In genomic region chr12:6230321-6231110, GRCh38 we compare ENCODE assay signal across 1 cellular context.
A peak's percentile ranks its signal among the peaks of the same experiment; 100 is the strongest.
TF ChIP-seq lines count a peak whose summit lies in the region.

No MANE protein-coding gene starts in this region.

TF ChIP-seq in HepG2, 621 proteins besides CTCF, POLR2A, EP300 and RAD21 (continued from another document and continues in another):
- TF ChIP-seq, protein P1, sequence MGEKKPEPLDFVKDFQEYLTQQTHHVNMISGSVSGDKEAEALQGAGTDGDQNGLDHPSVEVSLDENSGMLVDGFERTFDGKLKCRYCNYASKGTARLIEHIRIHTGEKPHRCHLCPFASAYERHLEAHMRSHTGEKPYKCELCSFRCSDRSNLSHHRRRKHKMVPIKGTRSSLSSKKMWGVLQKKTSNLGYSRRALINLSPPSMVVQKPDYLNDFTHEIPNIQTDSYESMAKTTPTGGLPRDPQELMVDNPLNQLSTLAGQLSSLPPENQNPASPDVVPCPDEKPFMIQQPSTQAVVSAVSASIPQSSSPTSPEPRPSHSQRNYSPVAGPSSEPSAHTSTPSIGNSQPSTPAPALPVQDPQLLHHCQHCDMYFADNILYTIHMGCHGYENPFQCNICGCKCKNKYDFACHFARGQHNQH (CRISPR knock-in tag; IDR thresholded peaks at IDR 0.05), result peak; percentile 70; the same call in 1 of the 2 replicates
- no peak for TF ChIP-seq JARID2 (CRISPR knock-in tag; IDR thresholded peaks at IDR 0.05; ENCODE audit: insufficient replicate concordance)
- no peak for TF ChIP-seq FIP1L1 (IDR thresholded peaks at IDR 0.05; ENCODE audit: borderline replicate concordance, insufficient read depth, low read depth, low read length)
- peak; percentile 68 for TF ChIP-seq ZMYM3 (CRISPR knock-in tag; IDR thresholded peaks at IDR 0.05)
- TF ChIP-seq, protein P2, sequence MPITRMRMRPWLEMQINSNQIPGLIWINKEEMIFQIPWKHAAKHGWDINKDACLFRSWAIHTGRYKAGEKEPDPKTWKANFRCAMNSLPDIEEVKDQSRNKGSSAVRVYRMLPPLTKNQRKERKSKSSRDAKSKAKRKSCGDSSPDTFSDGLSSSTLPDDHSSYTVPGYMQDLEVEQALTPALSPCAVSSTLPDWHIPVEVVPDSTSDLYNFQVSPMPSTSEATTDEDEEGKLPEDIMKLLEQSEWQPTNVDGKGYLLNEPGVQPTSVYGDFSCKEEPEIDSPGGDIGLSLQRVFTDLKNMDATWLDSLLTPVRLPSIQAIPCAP (CRISPR knock-in tag; IDR thresholded peaks at IDR 0.05; ENCODE audit: low read depth), result no peak
- TF ChIP-seq ZNF251 (CRISPR knock-in tag; IDR thresholded peaks at IDR 0.05), result no peak
- no peak; the same call in 1 of the 2 replicates for TF ChIP-seq ZBTB10 (CRISPR knock-in tag; IDR thresholded peaks at IDR 0.05; ENCODE audit: borderline replicate concordance)
- TF ChIP-seq HOXD1 (CRISPR knock-in tag; IDR thresholded peaks at IDR 0.05), result no peak
- TF ChIP-seq REXO4 (CRISPR knock-in tag; IDR thresholded peaks at IDR 0.05; ENCODE audit: borderline replicate concordance), result no peak
- peak; percentile 75; the same call in 1 of the 2 replicates for TF ChIP-seq ZBTB7B (CRISPR knock-in tag; IDR thresholded peaks at IDR 0.05)
- no peak for TF ChIP-seq ZNF576 (CRISPR knock-in tag; IDR thresholded peaks at IDR 0.05)
- peak; percentile 77 for TF ChIP-seq BCL6 (CRISPR knock-in tag; IDR thresholded peaks at IDR 0.05)
- TF ChIP-seq ZNF205 (CRISPR knock-in tag; IDR thresholded peaks at IDR 0.05), result 0 out of 2 replicates have a peak, but pooled peaks have one; percentile 50
- TF ChIP-seq ZFP91 (CRISPR knock-in tag; IDR thresholded peaks at IDR 0.05; ENCODE audit: borderline replicate concordance), result peak; percentile 65; the same call in 1 of the 2 replicates
- TF ChIP-seq BCL3 (CRISPR knock-in tag; IDR thresholded peaks at IDR 0.05), result no peak
- peak; percentile 59; the same call in 1 of the 2 replicates for TF ChIP-seq NCOR1 (IDR thresholded peaks at IDR 0.05; ENCODE audit: borderline replicate concordance, low read length)
- TF ChIP-seq SYNCRIP (IDR thresholded peaks at IDR 0.05; ENCODE audit: insufficient read depth, low read depth, low read length), result no peak
- no peak for TF ChIP-seq ZSCAN29 (CRISPR knock-in tag; conservative IDR thresholded peaks at IDR 0.05)
- TF ChIP-seq ZBTB7A (CRISPR knock-in tag; IDR thresholded peaks at IDR 0.05), result peak; percentile 65; the same call in 1 of the 2 replicates
- 0 out of 2 replicates have a peak, but pooled peaks have one; percentile 24 for TF ChIP-seq ZNF740 (CRISPR knock-in tag; IDR thresholded peaks at IDR 0.05)
- TF ChIP-seq ELF3 (CRISPR knock-in tag; IDR thresholded peaks at IDR 0.05), result peak; percentile 74
- TF ChIP-seq HNRNPUL1 (IDR thresholded peaks at IDR 0.05; ENCODE audit: low read depth, low read length), result no peak
- TF ChIP-seq RXRA (CRISPR knock-in tag; IDR thresholded peaks at IDR 0.05), result peak; percentile 95
- peak; percentile 21; the same call in 1 of the 2 replicates for TF ChIP-seq HNF4A (CRISPR knock-in tag; IDR thresholded peaks at IDR 0.05)
- TF ChIP-seq, protein P3, sequence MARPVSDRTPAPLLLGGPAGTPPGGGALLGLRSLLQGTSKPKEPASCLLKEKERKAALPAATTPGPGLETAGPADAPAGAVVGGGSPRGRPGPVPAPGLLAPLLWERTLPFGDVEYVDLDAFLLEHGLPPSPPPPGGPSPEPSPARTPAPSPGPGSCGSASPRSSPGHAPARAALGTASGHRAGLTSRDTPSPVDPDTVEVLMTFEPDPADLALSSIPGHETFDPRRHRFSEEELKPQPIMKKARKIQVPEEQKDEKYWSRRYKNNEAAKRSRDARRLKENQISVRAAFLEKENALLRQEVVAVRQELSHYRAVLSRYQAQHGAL (CRISPR knock-in tag; IDR thresholded peaks at IDR 0.05; ENCODE audit: not compliant biosample characterization), result no peak
- no peak for TF ChIP-seq ZNF572 (CRISPR knock-in tag; IDR thresholded peaks at IDR 0.05)
- TF ChIP-seq ZNF232 (CRISPR knock-in tag; IDR thresholded peaks at IDR 0.05; ENCODE audit: borderline replicate concordance), result no peak
- no peak for TF ChIP-seq ELF4 (CRISPR knock-in tag; IDR thresholded peaks at IDR 0.05; ENCODE audit: borderline replicate concordance)
- 0 out of 2 replicates have a peak, but pooled peaks have one; percentile 52 for TF ChIP-seq ZNF564 (CRISPR knock-in tag; IDR thresholded peaks at IDR 0.05)
- no peak for TF ChIP-seq ZNF207 (IDR thresholded peaks at IDR 0.05; ENCODE audit: borderline replicate concordance)
- no peak for TF ChIP-seq ZNF263 (CRISPR knock-in tag; IDR thresholded peaks at IDR 0.05)
- TF ChIP-seq ARID4A (CRISPR knock-in tag; IDR thresholded peaks at IDR 0.05; ENCODE audit: borderline replicate concordance), result peak; percentile 43; the same call in 1 of the 2 replicates
- TF ChIP-seq ZFP1 (CRISPR knock-in tag; IDR thresholded peaks at IDR 0.05), result 0 out of 2 replicates have a peak, but pooled peaks have one; percentile 77
- TF ChIP-seq SALL1 (CRISPR knock-in tag; IDR thresholded peaks at IDR 0.05), result peak; percentile 75
- TF ChIP-seq ZNF660 (CRISPR knock-in tag; IDR thresholded peaks at IDR 0.05; ENCODE audit: borderline replicate concordance, low read depth), result no peak
- peak; percentile 63 for TF ChIP-seq GABPB1 (CRISPR knock-in tag; IDR thresholded peaks at IDR 0.05)
- TF ChIP-seq SAFB2 (CRISPR knock-in tag; IDR thresholded peaks at IDR 0.05; ENCODE audit: borderline replicate concordance, low read depth), result no peak
- TF ChIP-seq BRCA1 (CRISPR knock-in tag; IDR thresholded peaks at IDR 0.05), result no peak
- no peak for TF ChIP-seq ZNF629 (CRISPR knock-in tag; conservative IDR thresholded peaks at IDR 0.05)
- TF ChIP-seq MTF1 (CRISPR knock-in tag; IDR thresholded peaks at IDR 0.05), result no peak
- TF ChIP-seq RORA (CRISPR knock-in tag; IDR thresholded peaks at IDR 0.05), result no peak
- 0 out of 2 replicates have a peak, but pooled peaks have one; percentile 37 for TF ChIP-seq ZNF317 (CRISPR knock-in tag; IDR thresholded peaks at IDR 0.05)
- TF ChIP-seq ZNF7 (CRISPR knock-in tag; IDR thresholded peaks at IDR 0.05), result no peak
- peak; percentile 55; the same call in 1 of the 2 replicates for TF ChIP-seq FOXO1 (CRISPR knock-in tag; IDR thresholded peaks at IDR 0.05)
- no peak for TF ChIP-seq ZNF337 (CRISPR knock-in tag; IDR thresholded peaks at IDR 0.05; ENCODE audit: borderline replicate concordance, low read depth)
- TF ChIP-seq ZBTB43 (CRISPR knock-in tag; conservative IDR thresholded peaks at IDR 0.05), result no peak
- no peak for TF ChIP-seq SMARCC2 (IDR thresholded peaks at IDR 0.05)
- peak; percentile 61; the same call in 1 of the 2 replicates for TF ChIP-seq TFAP4 (IDR thresholded peaks at IDR 0.05; ENCODE audit: borderline replicate concordance, low read depth)
- no peak for TF ChIP-seq ZNF235 (CRISPR knock-in tag; IDR thresholded peaks at IDR 0.05; ENCODE audit: borderline replicate concordance)
- no peak for TF ChIP-seq NFATC3 (CRISPR knock-in tag; IDR thresholded peaks at IDR 0.05)
